ENCODE assay signal across 17 cellular contexts in the genomic region with DNA sequence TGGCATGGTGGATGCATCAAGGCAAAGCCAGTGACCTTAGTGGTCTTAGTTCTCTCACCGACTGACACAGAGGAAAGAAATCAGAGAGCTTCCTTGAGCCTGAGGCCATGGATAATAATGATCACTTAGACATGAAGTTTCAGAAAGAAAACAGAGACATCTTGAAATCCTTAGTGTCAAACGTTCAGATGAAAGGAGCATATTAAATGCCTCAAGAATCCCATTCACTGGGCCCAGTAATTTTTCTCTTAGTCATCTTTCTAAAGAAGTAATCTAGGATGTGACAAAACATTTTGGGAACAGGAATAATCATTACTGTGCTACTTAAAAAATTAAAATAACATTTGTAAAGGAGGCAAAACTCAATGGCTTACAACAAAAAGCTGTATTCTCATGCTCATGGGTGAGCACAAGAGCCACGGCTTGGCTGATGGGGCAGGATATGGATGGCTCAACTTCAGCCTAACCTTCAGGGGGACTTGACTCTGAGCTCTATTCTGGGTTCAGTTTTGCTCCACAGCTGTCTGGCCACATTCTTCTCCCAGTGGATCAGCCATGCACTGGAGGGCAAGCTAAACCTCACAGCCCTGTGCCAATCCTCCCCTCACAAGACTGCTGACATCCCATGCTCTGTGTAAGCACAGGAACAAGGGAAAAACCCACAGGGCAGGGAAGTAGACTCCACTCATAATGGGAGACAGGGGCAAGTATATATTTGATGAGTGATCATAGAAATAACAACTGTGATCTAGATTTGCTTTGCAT.
"Had no signal": no experiment of that assay in that cellular context is flagged by ENCODE, and none has a peak within 500 bp of the region (broad histone marks: within the 10 kb centered on the region; RNA-seq: fewer than 3 reads in every experiment).

No MANE protein-coding gene starts in this region.

- H3K4me3 ChIP-seq: gastroesophageal sphincter, heart left ventricle, mucosa of descending colon had no signal

- ATAC-seq: activated CD8-positive, alpha-beta memory T cell treated with anti-CD3 and anti-CD28 coated beads, Interleukin-2, amount 10 ng/mL, durations not matched to agents 7 days and 5 days; gastroesophageal sphincter; left ventricle myocardium superior; mucosa of descending colon; natural killer cell; T-cell had no signal

- DNase-seq: activated B cell treated with CpG ODN at 0.5 μM for 24 hours; activated CD4-positive, alpha-beta memory T cell treated with anti-CD3 and anti-CD28 coated beads, Interleukin-2, amount 10 ng/mL, durations not matched to agents 7 days and 5 days; activated CD4-positive, alpha-beta T cell treated with anti-CD3 and anti-CD28 coated beads for 48 hours; activated naive CD4-positive, alpha-beta T cell treated with anti-CD3 and anti-CD28 coated beads for 36 hours; anterior cingulate cortex; brain microvascular endothelial cell; cortex of kidney; erythroblast; heart left ventricle; left ventricle myocardium superior; mucosa of descending colon; natural killer cell; retina; T-cell had no signal

- H3K27ac ChIP-seq: brain microvascular endothelial cell, heart left ventricle, neutrophil had no signal
